23 cellular contexts compared by ENCODE assay signal in the genomic region with DNA sequence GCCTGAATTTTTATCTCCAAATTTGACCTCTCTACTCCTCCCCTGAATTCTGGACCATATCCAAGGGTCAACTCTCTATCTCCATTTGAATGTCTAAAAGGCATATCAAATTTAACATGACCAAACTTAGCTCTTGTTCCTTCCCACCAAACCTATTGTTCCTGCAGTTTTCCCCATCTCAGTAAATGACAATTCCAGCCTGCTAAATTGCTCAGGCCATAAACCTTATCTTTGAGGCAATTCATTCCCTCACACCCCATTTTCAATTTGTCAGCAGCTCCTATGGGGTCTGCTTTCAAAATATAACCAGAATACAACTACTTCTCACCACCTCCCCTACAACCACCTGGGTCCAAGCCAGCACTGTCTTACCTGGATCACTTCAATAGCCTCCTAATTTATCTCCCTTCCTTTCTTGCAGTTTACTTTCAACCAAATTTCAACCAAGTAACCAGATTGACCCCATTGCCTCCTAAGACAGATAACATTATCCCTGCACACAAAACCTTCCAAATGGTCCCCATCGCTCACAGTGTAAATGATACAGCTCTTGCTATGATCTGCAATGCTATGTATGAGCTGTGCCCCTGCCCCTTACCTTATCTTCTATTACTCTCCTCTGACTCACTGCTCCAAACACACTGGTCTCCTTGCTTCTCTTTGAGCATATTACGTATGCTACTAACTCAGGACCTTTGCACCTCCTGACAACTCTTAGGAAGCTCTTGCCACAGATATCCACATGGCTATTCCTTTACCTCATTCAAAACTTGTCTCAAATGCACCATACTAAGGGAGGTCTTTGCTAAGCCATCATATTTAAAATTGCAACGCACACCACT.
A peak's percentile ranks its signal among the peaks of the same experiment; 100 is the strongest.
DNase-seq lines count a peak whose midpoint lies in the region; ATAC-seq and TF ChIP-seq lines count a peak whose summit lies in the region.
"Had no signal": no experiment of that assay in that cellular context is flagged by ENCODE, and none has a peak within 500 bp of the region (broad histone marks: within the 10 kb centered on the region; RNA-seq: fewer than 3 reads in every experiment).

No MANE protein-coding gene starts in this region.

- H3K4me1 ChIP-seq in fibroblast of lung (ENCODE audit: control insufficient read depth, extremely low read depth, insufficient read depth, low read length) (peaks cover 3% of the 10 kb centered on the region), spleen (peaks cover 9 to 60% (median 14%) of the 10 kb centered on the region in 6 donors), suprapubic skin (peaks cover 12% of the 10 kb centered on the region)
- H3K4me1 ChIP-seq: breast epithelium had no signal

- TF ChIP-seq CTCF in fibroblast of lung (conservative IDR thresholded peaks at IDR 0.05 in 1 of 2, IDR thresholded peaks at IDR 0.05 in 1 of 2; ENCODE audit: low read depth in 1 of 2, low read length in 2 of 2) (no peak), spleen (IDR thresholded peaks at IDR 0.05 in 8 of 11, conservative IDR thresholded peaks at IDR 0.05 in 3 of 11) (no peak), suprapubic skin (IDR thresholded peaks at IDR 0.05) (no peak)

- ATAC-seq in activated T-cell treated with anti-CD3 and anti-CD28 coated beads, Interleukin-2, amount 50 U/mL, for 72 hours (replicated peaks in 1 of 2): peak; percentile 73 to 82
- ATAC-seq in stimulated activated effector memory CD8-positive, alpha-beta T cell treated with anti-CD3 and anti-CD28 coated beads, Interleukin-12 subunit alpha, Interleukin-12 subunit beta, amount 100 ng/mL, for 72 hours: peak; percentile 65
- ATAC-seq: T-cell had no signal

- peaks cover 74% of the 10 kb centered on the region for H3K79me2 ChIP-seq in fibroblast of lung (ENCODE audit: control insufficient read depth, insufficient read depth, low read length)

- no peak overlapping the region for H3K4me2 ChIP-seq in fibroblast of lung (ENCODE audit: extremely low read depth, insufficient read depth, low read length)

- no peaks in the 10 kb centered on the region for H3K9me3 Mint-ChIP-seq in activated T-cell treated with anti-CD3 and anti-CD28 coated beads, Interleukin-2, amount 50 U/mL, for 72 hours
- H3K9me3 Mint-ChIP-seq in stimulated activated effector memory CD8-positive, alpha-beta T cell treated with anti-CD3 and anti-CD28 coated beads, Interleukin-12 subunit alpha, Interleukin-12 subunit beta, amount 100 ng/mL, for 72 hours: no peaks in the 10 kb centered on the region
- H3K9me3 Mint-ChIP-seq: activated CD4-positive, alpha-beta memory T cell treated with anti-CD3 and anti-CD28 coated beads for 36 hours; activated T-cell treated with anti-CD3 and anti-CD28 coated beads, Interleukin-2, amount 50 U/mL, for 24 hours; CD14-positive monocyte; immature natural killer cell; T-cell had no signal

- WGBS in spleen, 5 donors: 93 to 99% (median 94%) methylated on average over 3 of the region's 3 CpGs
- WGBS in suprapubic skin: 96% methylated on average over 3 of the region's 3 CpGs

- H3K27ac ChIP-seq in fibroblast of lung (ENCODE audit: insufficient read depth, low read length): no peak overlapping the region
- no peak overlapping the region for H3K27ac ChIP-seq in spleen
- H3K27ac ChIP-seq in suprapubic skin: no peak overlapping the region
- H3K27ac ChIP-seq: breast epithelium, lower lobe of right lung, upper lobe of left lung had no signal

- H3K36me3 Mint-ChIP-seq in activated T-cell treated with anti-CD3 and anti-CD28 coated beads, Interleukin-2, amount 50 U/mL, for 72 hours (ENCODE audit: insufficient read depth in 2 of 2): peaks cover 0 to 4% of the 10 kb centered on the region in 2 donors
- peaks cover 9% of the 10 kb centered on the region for H3K36me3 Mint-ChIP-seq in stimulated activated effector memory CD8-positive, alpha-beta T cell treated with anti-CD3 and anti-CD28 coated beads, Interleukin-12 subunit alpha, Interleukin-12 subunit beta, amount 100 ng/mL, for 72 hours
- H3K36me3 Mint-ChIP-seq: CD14-positive monocyte, immature natural killer cell had no signal

- H3K4me3 ChIP-seq in fibroblast of lung (replicated peaks in 1 of 4; ENCODE audit: control extremely low read depth in 1 of 4, insufficient read depth in 1 of 4, low read depth in 3 of 4, low read length in 4 of 4) (no peak overlapping the region), spleen (no peak overlapping the region), suprapubic skin (no peak overlapping the region)
- H3K4me3 ChIP-seq: breast epithelium, HAP-1, lower lobe of right lung, upper lobe of left lung had no signal

- DNase-seq in activated T-cell treated with anti-CD3 and anti-CD28 coated beads, Interleukin-2, amount 50 U/mL, for 72 hours: no peak
- no peak for DNase-seq in activated T-cell treated with anti-CD3 and anti-CD28 coated beads, Interleukin-2, amount 50 U/mL, for 48 hours
- DNase-seq in NCI-H146 (lab: John Stamatoyannopoulos, UW) (peak; percentile 9), fibroblast of lung (ENCODE audit: low read depth in 2 of 2) (peak; percentile 40 to 77), spleen (no peak), NCI-H1092 treated with DMSO at 0.1 percent for 48 hours (lab: John Stamatoyannopoulos, UW) (no peak), suprapubic skin (ENCODE audit: low spot score in 2 of 2) (no peak)
- no peak for DNase-seq in stimulated activated effector memory CD8-positive, alpha-beta T cell treated with anti-CD3 and anti-CD28 coated beads, Interleukin-12 subunit alpha, Interleukin-12 subunit beta, amount 100 ng/mL, for 72 hours (ENCODE audit: low spot score in 2 of 2)
- DNase-seq: activated CD4-positive, alpha-beta memory T cell treated with anti-CD3 and anti-CD28 coated beads for 36 hours; activated naive CD8-positive, alpha-beta T cell treated with anti-CD3 and anti-CD28 coated beads, Interleukin-2, amount 10 ng/mL, durations not matched to agents 7 days and 5 days; activated T-cell treated with anti-CD3 and anti-CD28 coated beads, Interleukin-2, amount 50 U/mL, for 24 hours; head of caudate nucleus; immature natural killer cell; lower lobe of right lung; NCI-H69; occipital lobe; SHP77; stimulated activated naive CD4-positive, alpha-beta T cell treated with Interleukin-2 at 50 U/mL for 16 hours; T-cell; upper lobe of left lung had no signal

- H3K4me1 Mint-ChIP-seq in activated T-cell treated with anti-CD3 and anti-CD28 coated beads, Interleukin-2, amount 50 U/mL, for 72 hours (ENCODE audit: low read depth): peaks cover 36% of the 10 kb centered on the region
- peaks cover 13% of the 10 kb centered on the region for H3K4me1 Mint-ChIP-seq in stimulated activated effector memory CD8-positive, alpha-beta T cell treated with anti-CD3 and anti-CD28 coated beads, Interleukin-12 subunit alpha, Interleukin-12 subunit beta, amount 100 ng/mL, for 72 hours

- no peak overlapping the region for H2AFZ ChIP-seq in fibroblast of lung (ENCODE audit: low read length)

- no peak for TF ChIP-seq EP300 in suprapubic skin (IDR thresholded peaks at IDR 0.05)

- no peak overlapping the region for H3K4me3 Mint-ChIP-seq in activated T-cell treated with anti-CD3 and anti-CD28 coated beads, Interleukin-2, amount 50 U/mL, for 72 hours
- H3K4me3 Mint-ChIP-seq in stimulated activated effector memory CD8-positive, alpha-beta T cell treated with anti-CD3 and anti-CD28 coated beads, Interleukin-12 subunit alpha, Interleukin-12 subunit beta, amount 100 ng/mL, for 72 hours: no peak overlapping the region
- H3K4me3 Mint-ChIP-seq: activated CD4-positive, alpha-beta memory T cell treated with anti-CD3 and anti-CD28 coated beads for 36 hours; activated naive CD8-positive, alpha-beta T cell treated with anti-CD3 and anti-CD28 coated beads, Interleukin-2, amount 10 ng/mL, durations not matched to agents 7 days and 5 days; activated T-cell treated with anti-CD3 and anti-CD28 coated beads, Interleukin-2, amount 50 U/mL, for 24 hours; CD14-positive monocyte; immature natural killer cell; T-cell had no signal

- H3K9me3 ChIP-seq in fibroblast of lung (ENCODE audit: control insufficient read depth, insufficient read depth, low read depth, low read length) (no peaks in the 10 kb centered on the region), spleen (no peaks in the 10 kb centered on the region), suprapubic skin (no peaks in the 10 kb centered on the region)
- H3K9me3 ChIP-seq: breast epithelium, HAP-1, lower lobe of right lung, upper lobe of left lung had no signal

- TF ChIP-seq POLR2A in spleen (IDR thresholded peaks at IDR 0.05): no peak
- TF ChIP-seq POLR2A in suprapubic skin (IDR thresholded peaks at IDR 0.05): no peak

- H3K27me3 Mint-ChIP-seq in activated T-cell treated with anti-CD3 and anti-CD28 coated beads, Interleukin-2, amount 50 U/mL, for 72 hours (ENCODE audit: low read depth): no peaks in the 10 kb centered on the region
- H3K27me3 Mint-ChIP-seq: activated CD4-positive, alpha-beta memory T cell treated with anti-CD3 and anti-CD28 coated beads for 36 hours; activated naive CD8-positive, alpha-beta T cell treated with anti-CD3 and anti-CD28 coated beads, Interleukin-2, amount 10 ng/mL, durations not matched to agents 7 days and 5 days; activated T-cell treated with anti-CD3 and anti-CD28 coated beads, Interleukin-2, amount 50 U/mL, for 24 hours; T-cell had no signal

- H3K27ac Mint-ChIP-seq in activated T-cell treated with anti-CD3 and anti-CD28 coated beads, Interleukin-2, amount 50 U/mL, for 72 hours: no peak overlapping the region
- H3K27ac Mint-ChIP-seq in stimulated activated effector memory CD8-positive, alpha-beta T cell treated with anti-CD3 and anti-CD28 coated beads, Interleukin-12 subunit alpha, Interleukin-12 subunit beta, amount 100 ng/mL, for 72 hours: no peak overlapping the region
- H3K27ac Mint-ChIP-seq: activated CD4-positive, alpha-beta memory T cell treated with anti-CD3 and anti-CD28 coated beads for 36 hours; activated naive CD8-positive, alpha-beta T cell treated with anti-CD3 and anti-CD28 coated beads, Interleukin-2, amount 10 ng/mL, durations not matched to agents 7 days and 5 days; CD14-positive monocyte; immature natural killer cell; T-cell had no signal

- H3K27me3 ChIP-seq in fibroblast of lung (ENCODE audit: control insufficient read depth, insufficient read depth, low read length): no peaks in the 10 kb centered on the region
- no peaks in the 10 kb centered on the region for H3K27me3 ChIP-seq in spleen (replicated peaks in 1 of 7)
- no peaks in the 10 kb centered on the region for H3K27me3 ChIP-seq in suprapubic skin
- H3K27me3 ChIP-seq: breast epithelium, upper lobe of left lung had no signal

- no peak overlapping the region for H3K9ac ChIP-seq in fibroblast of lung (ENCODE audit: insufficient read depth, low read length)

- intact Hi-C loops in spleen (cut with DNase I; ENCODE audit: low total_unique reads): no loop called here

- H3K36me3 ChIP-seq in fibroblast of lung (ENCODE audit: control insufficient read depth, insufficient read depth, low read length): no peaks in the 10 kb centered on the region
- no peaks in the 10 kb centered on the region for H3K36me3 ChIP-seq in spleen
- no peaks in the 10 kb centered on the region for H3K36me3 ChIP-seq in suprapubic skin
- H3K36me3 ChIP-seq: breast epithelium, HAP-1, lower lobe of right lung, upper lobe of left lung had no signal

- no peaks in the 10 kb centered on the region for H4K20me1 ChIP-seq in fibroblast of lung (ENCODE audit: control insufficient read depth, extremely low read depth, insufficient read depth, low read length)

Comparison
In these comparisons a context has a peak if more than half of its experiments do, and no peak if none do; other contexts are left out.
1. DNase-seq: peak in NCI-H146 (single experiment) and fibroblast of lung (2 of 2); none in activated T-cell treated with anti-CD3 and anti-CD28 coated beads, Interleukin-2, amount 50 U/mL, for 72 hours (0 of 2), activated T-cell treated with anti-CD3 and anti-CD28 coated beads, Interleukin-2, amount 50 U/mL, for 48 hours (0 of 2), stimulated activated effector memory CD8-positive, alpha-beta T cell treated with anti-CD3 and anti-CD28 coated beads, Interleukin-12 subunit alpha, Interleukin-12 subunit beta, amount 100 ng/mL, for 72 hours (0 of 2), spleen (single experiment), NCI-H1092 treated with DMSO at 0.1 percent for 48 hours (single experiment) and suprapubic skin (0 of 2).